Comparison of ENCODE assay signal across 16 cellular contexts in the genomic region with DNA sequence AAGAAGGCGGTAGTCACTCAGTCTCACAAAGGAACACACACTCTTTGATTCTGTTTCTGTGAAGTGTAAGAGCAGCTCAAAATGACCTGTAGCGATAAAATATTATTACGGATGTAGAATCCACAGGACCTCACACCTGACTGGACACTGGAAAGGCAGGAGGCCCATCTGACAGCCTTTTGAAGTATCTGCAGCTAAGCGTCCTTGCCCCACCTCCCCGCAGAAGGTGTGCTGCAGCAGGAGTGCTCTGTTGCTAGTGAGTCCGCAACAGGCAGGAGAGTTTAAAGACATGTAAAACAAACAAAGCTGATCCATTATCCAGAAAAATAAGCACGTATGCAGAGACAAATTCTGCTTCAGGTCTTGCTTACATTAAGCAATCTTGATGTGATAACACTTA.
"Had no signal": no experiment of that assay in that cellular context is flagged by ENCODE, and none has a peak within 500 bp of the region (broad histone marks: within the 10 kb centered on the region; RNA-seq: fewer than 3 reads in every experiment).

No MANE protein-coding gene starts in this region.

- DNase-seq: effector CD4-positive, alpha-beta T cell; foreskin melanocyte; head of caudate nucleus; left colon; mesendoderm; naive B cell; psoas muscle; retina; right lobe of liver; stimulated activated CD4-positive, alpha-beta T cell treated with anti-CD3 and anti-CD28 coated beads, Interleukin-4, amount 100 ng/mL, for 1 hour; stimulated activated CD8-positive, alpha-beta memory T cell treated with anti-CD3 and anti-CD28 coated beads, Interleukin-4, amount 100 ng/mL, for 48 hours had no signal

- H3K4me1 ChIP-seq: psoas muscle, right lobe of liver, tibial nerve had no signal

- H3K27me3 ChIP-seq: hepatocyte, neutrophil, right lobe of liver, tibial nerve had no signal

- H3K4me3 ChIP-seq: coronary artery, hepatocyte, psoas muscle, right lobe of liver, tibial nerve had no signal

- H3K9me3 ChIP-seq: neutrophil, psoas muscle, right lobe of liver, tibial nerve had no signal

- H3K79me2 ChIP-seq: hepatocyte had no signal

- H3K27ac ChIP-seq: coronary artery, hepatocyte, neutrophil, psoas muscle, right lobe of liver, tibial nerve had no signal

- H3K4me2 ChIP-seq: hepatocyte had no signal

- H3K36me3 ChIP-seq: neutrophil, right lobe of liver, tibial nerve had no signal

- ATAC-seq: left colon; psoas muscle; right lobe of liver; stimulated activated effector memory CD8-positive, alpha-beta T cell treated with anti-CD3 and anti-CD28 coated beads, Interleukin-12 subunit alpha, Interleukin-12 subunit beta, amount 100 ng/mL, for 72 hours had no signal

- H2AFZ ChIP-seq: hepatocyte had no signal
